25 cellular contexts compared by ENCODE assay signal in the genomic region with DNA sequence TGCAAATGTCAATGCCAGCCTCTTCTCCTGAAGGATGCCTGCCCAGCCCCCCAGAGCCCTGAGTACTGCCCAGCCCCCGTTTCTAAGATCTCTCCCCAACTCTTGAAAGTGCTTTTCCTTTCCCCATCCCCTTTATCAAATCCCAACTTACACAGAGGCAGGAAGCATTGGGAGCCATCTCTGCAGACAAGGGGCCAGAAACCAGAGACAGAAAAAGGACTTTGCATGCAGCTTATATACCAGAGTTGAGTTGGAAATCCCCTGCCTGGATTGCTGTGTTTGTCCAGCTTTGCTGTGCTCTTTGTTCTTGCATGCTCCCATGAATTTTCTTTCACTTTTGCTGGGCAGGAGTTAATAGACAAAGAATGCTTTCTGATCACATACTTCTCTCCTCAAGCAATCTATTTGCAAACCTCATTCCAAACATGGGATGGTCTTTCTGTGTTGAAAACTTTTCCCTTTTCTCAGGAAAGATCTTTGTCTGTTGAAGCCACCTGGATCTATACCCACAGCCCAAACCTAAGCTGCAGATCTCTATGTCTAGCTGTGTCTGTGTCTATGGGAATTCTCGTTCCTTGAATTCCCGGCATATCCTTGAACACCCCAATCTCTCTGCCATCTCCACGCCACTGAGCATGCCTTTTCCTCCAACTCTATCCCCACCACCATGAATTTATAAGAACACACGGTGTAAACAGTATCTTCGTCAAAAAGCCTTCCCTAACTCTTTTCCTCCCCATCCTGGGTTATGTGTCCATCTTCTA. TPM values are rescaled to one million over a fixed set of nuclear protein-coding genes. Genes with fewer than 3 reads are reported as not detected.
A peak's percentile ranks its signal among the peaks of the same experiment; 100 is the strongest.
DNase-seq lines count a peak whose midpoint lies in the region; ATAC-seq, FAIRE-seq and TF ChIP-seq lines count a peak whose summit lies in the region.
"Had no signal": no experiment of that assay in that cellular context is flagged by ENCODE, and none has a peak within 500 bp of the region (broad histone marks: within the 10 kb centered on the region; RNA-seq: fewer than 3 reads in every experiment).

Gene UBD (minus strand): TSS at position 209 of the 764 bp plus-strand sequence. CDS start 31 bp downstream, at position 178.

- TF ChIP-seq EP300 in K562 (IDR thresholded peaks at IDR 0.05; ENCODE audit: low read length) = no peak

- H3K4me2 ChIP-seq in K562 (ENCODE audit: insufficient read depth, low read length) = peak within 1 kb of the TSS; percentile 48
- H3K4me2 ChIP-seq: PC-9 had no signal

- POLR2A ChIA-PET in K562 (lab: Yijun Ruan, JAX) = interaction anchor here (0.6 to 2.1 kb wide), 5 partner anchors 10 to 1030 kb away, joined by 3 to 8 read pairs (median 4); partner anchors contain the start of gene OR2J3

- no peak for TF ChIP-seq RAD21 in K562 (CRISPR knock-in tag; conservative IDR thresholded peaks at IDR 0.05 in 1 of 2, IDR thresholded peaks at IDR 0.05 in 1 of 2)

- no peak within 1 kb of the TSS for H3K27ac Mint-ChIP-seq in chondrocyte (ENCODE audit: unreplicated experiment)
- H3K27ac Mint-ChIP-seq: activated B cell treated with CpG ODN at 0.5 μM for 24 hours; activated CD8-positive, alpha-beta T cell treated with anti-CD3 and anti-CD28 coated beads for 36 hours; activated naive CD4-positive, alpha-beta T cell treated with anti-CD3 and anti-CD28 coated beads, Interleukin-2, amount 10 ng/mL, durations not matched to agents 7 days and 5 days; CD8-positive, alpha-beta T cell; naive B cell had no signal

- H3K4me1 Mint-ChIP-seq in chondrocyte (ENCODE audit: low read depth) = no peaks in the 10 kb centered on the region

- peak; percentile 47 for ATAC-seq in GM19463 (IDR thresholded peaks at IDR 0.05; ENCODE audit: unreplicated experiment)
- ATAC-seq in K562 = no peak
- no peak for ATAC-seq in GM21526 (IDR thresholded peaks at IDR 0.05; ENCODE audit: low FRiP score, unreplicated experiment)
- no peak for ATAC-seq in HG02610 (IDR thresholded peaks at IDR 0.05; ENCODE audit: unreplicated experiment)
- ATAC-seq: activated CD8-positive, alpha-beta T cell treated with anti-CD3 and anti-CD28 coated beads for 36 hours; activated T-cell treated with anti-CD3 and anti-CD28 coated beads, Interleukin-2, amount 50 U/mL, for 4 hours; CD8-positive, alpha-beta T cell; heart right ventricle had no signal

- no peaks in the 10 kb centered on the region for H3K9me3 ChIP-seq in K562 (replicated peaks; ENCODE audit: control insufficient read depth, insufficient read depth, low read depth, low read length)
- H3K9me3 ChIP-seq: heart right ventricle, upper lobe of left lung had no signal

- H4K20me1 ChIP-seq in K562 (replicated peaks; ENCODE audit: control insufficient read depth, insufficient read depth, low read length) = no peaks in the 10 kb centered on the region

- in situ Hi-C loops in K562 (cut with MboI) = no loop called here

- no TSS peak for BruUV-seq in K562 (replicated peaks; lab: Mats Ljungman, UMichigan)

- CTCF ChIA-PET in K562 (lab: Yijun Ruan, JAX; ENCODE audit: low intra/inter-chr PET ratio) = no interaction called here

- DNase-seq in GM10266 (ENCODE audit: extremely low spot score) = peak; percentile 35
- no peak for DNase-seq in K562 (ENCODE audit: extremely low read depth in 1 of 4, low spot score in 3 of 4)
- peak; percentile 66 to 69 for DNase-seq in lung microvascular endothelial cell (ENCODE audit: low read depth in 2 of 2)
- no peak for DNase-seq in chondrocyte (ENCODE audit: low spot score)
- DNase-seq in activated CD4-positive, alpha-beta T cell treated with anti-CD3 and anti-CD28 coated beads, Interleukin-2, amount 50 U/mL, for 4 hours = no peak
- DNase-seq: activated B cell treated with CpG ODN at 0.5 μM for 24 hours; activated CD8-positive, alpha-beta T cell treated with anti-CD3 and anti-CD28 coated beads for 36 hours; activated naive CD4-positive, alpha-beta T cell treated with anti-CD3 and anti-CD28 coated beads, Interleukin-2, amount 10 ng/mL, durations not matched to agents 7 days and 5 days; activated T-cell treated with anti-CD3 and anti-CD28 coated beads, Interleukin-2, amount 50 U/mL, for 4 hours; CD8-positive, alpha-beta T cell; EL; heart right ventricle; IMR-90; naive B cell; NCI-H187 treated with DMSO at 0.1 percent for 48 hours; NCI-H2227 treated with DMSO at 0.1 percent for 48 hours; PC-9; stimulated activated CD4-positive, alpha-beta T cell treated with anti-CD3 and anti-CD28 coated beads, Interleukin-2, amount 100 ng/mL, for 24 hours; stimulated activated naive CD4-positive, alpha-beta T cell treated with Interleukin-2 at 50 U/mL for 16 hours; upper lobe of left lung had no signal

- intact Hi-C loops in K562 (cut with micrococcal nuclease) = no loop called here

- FAIRE-seq in K562 (lab: Jason Lieb, UNC) = no peak
- FAIRE-seq: colon had no signal

- H3K27me3 Mint-ChIP-seq in chondrocyte (ENCODE audit: low read depth) = peaks cover 54% of the 10 kb centered on the region

- no peak within 1 kb of the TSS for H3K9ac ChIP-seq in K562 (ENCODE audit: insufficient read depth in 1 of 2, low read depth in 2 of 2, low read length in 2 of 2)

- H3K27me3 ChIP-seq in K562 (ENCODE audit: control insufficient read depth in 2 of 2, insufficient read depth in 2 of 2, low read length in 2 of 2) = peaks cover 17 to 30% of the 10 kb centered on the region in 2 experiments; a peak in 4 of 5 replicates
- H3K27me3 ChIP-seq: upper lobe of left lung had no signal

- no peaks in the 10 kb centered on the region for H3K36me3 ChIP-seq in K562 (ENCODE audit: control insufficient read depth, insufficient read depth, low read length)
- H3K36me3 ChIP-seq: heart right ventricle, upper lobe of left lung had no signal

- no peaks in the 10 kb centered on the region for H3K79me2 ChIP-seq in K562 (ENCODE audit: control insufficient read depth, insufficient read depth, low read length)

- H3K36me3 Mint-ChIP-seq in chondrocyte (ENCODE audit: low read depth) = no peaks in the 10 kb centered on the region
- H3K36me3 Mint-ChIP-seq: activated naive CD4-positive, alpha-beta T cell treated with anti-CD3 and anti-CD28 coated beads, Interleukin-2, amount 10 ng/mL, durations not matched to agents 7 days and 5 days; CD8-positive, alpha-beta T cell; naive B cell had no signal

- no peak for TF ChIP-seq CTCF in GM10266 (IDR thresholded peaks at IDR 0.05; ENCODE audit: control insufficient read depth, insufficient read depth, low read depth, missing control alignments)
- TF ChIP-seq CTCF in K562 (IDR thresholded peaks at IDR 0.05 in 2 of 3, conservative IDR thresholded peaks at IDR 0.05 in 1 of 3; ENCODE audit: insufficient read depth in 2 of 3, low read depth in 1 of 3, low read length in 3 of 3) = no peak
- TF ChIP-seq CTCF in chondrocyte (IDR thresholded peaks at IDR 0.05) = no peak

- no peaks in the 10 kb centered on the region; a peak in 1 of 5 replicates for H3K4me1 ChIP-seq in K562 (replicated peaks in 1 of 2; ENCODE audit: control insufficient read depth in 2 of 2, insufficient read depth in 2 of 2, low read length in 2 of 2)
- H3K4me1 ChIP-seq: upper lobe of left lung had no signal

- H2AFZ ChIP-seq in K562 (ENCODE audit: low read depth, low read length) = peak within 1 kb of the TSS; percentile 89
- H2AFZ ChIP-seq: PC-9 had no signal

- no peaks in the 10 kb centered on the region for H3K9me3 Mint-ChIP-seq in chondrocyte (ENCODE audit: low read depth)
- H3K9me3 Mint-ChIP-seq: activated B cell treated with CpG ODN at 0.5 μM for 24 hours; activated CD8-positive, alpha-beta T cell treated with anti-CD3 and anti-CD28 coated beads for 36 hours; activated naive CD4-positive, alpha-beta T cell treated with anti-CD3 and anti-CD28 coated beads, Interleukin-2, amount 10 ng/mL, durations not matched to agents 7 days and 5 days; activated T-cell treated with anti-CD3 and anti-CD28 coated beads, Interleukin-2, amount 50 U/mL, for 4 hours; CD8-positive, alpha-beta T cell had no signal

- TF ChIP-seq POLR2A in K562 (conservative IDR thresholded peaks at IDR 0.05) = no peak

- H3K9me1 ChIP-seq in K562 (ENCODE audit: control insufficient read depth, insufficient read depth, low read length) = no peaks in the 10 kb centered on the region

- WGBS in K562 (ENCODE audit: insufficient coverage, low coverage, missing lambda C conversion rate) = 2% methylated on average over 6 of the region's 6 CpGs

- no peak within 1 kb of the TSS for H3K4me3 Mint-ChIP-seq in chondrocyte (ENCODE audit: unreplicated experiment)
- H3K4me3 Mint-ChIP-seq: activated B cell treated with CpG ODN at 0.5 μM for 24 hours; activated CD8-positive, alpha-beta T cell treated with anti-CD3 and anti-CD28 coated beads for 36 hours; activated naive CD4-positive, alpha-beta T cell treated with anti-CD3 and anti-CD28 coated beads, Interleukin-2, amount 10 ng/mL, durations not matched to agents 7 days and 5 days; activated T-cell treated with anti-CD3 and anti-CD28 coated beads, Interleukin-2, amount 50 U/mL, for 4 hours; CD8-positive, alpha-beta T cell; naive B cell had no signal

- H3K4me3 ChIP-seq in K562 = no peak within 1 kb of the TSS
- H3K4me3 ChIP-seq: lung, PC-9, upper lobe of left lung had no signal

- H3K27ac ChIP-seq in K562 (ENCODE audit: extremely low read depth, low read depth, low read length) = no peak within 1 kb of the TSS
- H3K27ac ChIP-seq: heart right ventricle, PC-9, upper lobe of left lung had no signal

TF ChIP-seq in K562, 482 proteins besides CTCF, POLR2A, EP300 and RAD21:
- no peak for TF ChIP-seq KDM1A (IDR thresholded peaks at IDR 0.05)
- 0 out of 4 replicates have a peak, but pooled peaks of 1 of the 2 experiments have one; percentile 63 for TF ChIP-seq MCM7 (IDR thresholded peaks at IDR 0.05)

RNA-seq across cellular contexts. Expression of gene UBD, which starts in this region (rescaled TPM):
- not detected in 2 replicates for total RNA-seq in K562 (2011; cell fraction: chromatin; rRNA removed; ENCODE audit: low replicate concordance)
- not detected in 2 replicates for total RNA-seq in K562 (2011; cell fraction: nucleolus; rRNA removed)
- total RNA-seq in K562 (2011; cell fraction: nucleoplasm; rRNA removed) = not detected in 2 replicates
- total RNA-seq in K562 (2014; rRNA removed) (not detected in 2 replicates), K562 (2014; rRNA removed; fragmentation: Illumina TruSeq; extraction: Trizol) (not detected in 2 replicates), K562 (2015; rRNA removed; fragmentation: Illumina TruSeq; extraction: Trizol) (not detected in 2 replicates), K562 (2021) (not detected in 2 replicates), lung microvascular endothelial cell (29.2 and 39.0 TPM in 2 replicates), chondrocyte (not detected in 3 replicates)
- polyA plus RNA-seq in K562 (2011; rRNA removed) (not detected in 2 replicates), K562 (2014; fragmentation: Illumina TruSeq; extraction: Trizol) (not detected in 2 replicates), K562 (2014; fragmentation: Nextera tagmentation; extraction: Ambion mirVana) (not detected), K562 (2014; rRNA removed) (0.08 TPM in 1 of 2 replicates, not detected in the other)
- not detected in 2 replicates for polyA plus RNA-seq in K562 (2011; cell fraction: cytosol; rRNA removed)
- not detected in 2 replicates for polyA plus RNA-seq in K562 (2011; cell fraction: nucleus; rRNA removed)
- polyA plus RNA-seq in K562 (2012) = not detected in 2 replicates
- polyA minus RNA-seq in K562 (2011; rRNA and poly(A)+ RNA removed) = not detected in 2 replicates
- polyA minus RNA-seq in K562 (2011; cell fraction: cytosol; rRNA and poly(A)+ RNA removed) = not detected in 2 replicates
- polyA minus RNA-seq in K562 (2011; cell fraction: nucleus; rRNA and poly(A)+ RNA removed) = not detected in 2 replicates
- total RNA-seq: activated B cell treated with CpG ODN at 0.5 μM for 24 hours; CD8-positive, alpha-beta T cell; IMR-90; PC-9 had no signal
- polyA plus RNA-seq: IMR-90 had no signal

Comparison
In these comparisons a context has a peak if more than half of its experiments do, and no peak if none do; other contexts are left out.
1. RNA of gene UBD (total RNA-seq): 29.2 to 39.0 TPM in lung microvascular endothelial cell; not detected in chondrocyte and not detected in K562; every median in the first group is over 10 times any median in the second.
2. DNase-seq: peak in GM10266 (single experiment) and lung microvascular endothelial cell (2 of 2); none in K562 (0 of 4), chondrocyte (single experiment) and activated CD4-positive, alpha-beta T cell treated with anti-CD3 and anti-CD28 coated beads, Interleukin-2, amount 50 U/mL, for 4 hours (0 of 2).